Comparison of ENCODE assay signal across 20 cellular contexts in the genomic region with DNA sequence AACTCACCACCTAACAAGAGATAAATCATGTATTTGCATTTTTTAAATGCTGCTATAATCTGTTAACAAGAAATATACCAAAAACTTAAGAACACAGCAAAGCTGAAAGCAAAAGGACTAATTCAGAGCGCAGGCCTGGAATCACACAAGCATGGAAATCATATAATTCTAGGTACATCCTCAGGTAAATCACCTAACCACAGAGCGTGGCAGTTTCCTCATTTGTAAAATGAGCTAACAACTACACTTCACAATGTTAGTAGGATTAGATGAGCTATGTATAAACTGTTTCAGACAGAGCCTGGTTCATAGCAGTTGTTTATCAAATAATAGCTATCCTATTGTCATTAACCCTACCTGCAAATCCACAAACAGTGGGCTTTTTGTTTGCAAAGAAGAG.
"Had no signal": no experiment of that assay in that cellular context is flagged by ENCODE, and none has a peak within 500 bp of the region (broad histone marks: within the 10 kb centered on the region; RNA-seq: fewer than 3 reads in every experiment).

No MANE protein-coding gene starts in this region.

- H3K27ac ChIP-seq: heart right ventricle, right lobe of liver, skin epidermis, thoracic aorta, upper lobe of left lung had no signal

- H3K4me1 Mint-ChIP-seq: naive thymus-derived CD4-positive, alpha-beta T cell had no signal

- DNase-seq: activated CD4-positive, alpha-beta T cell treated with anti-CD3 and anti-CD28 coated beads for 4 hours; activated CD4-positive, alpha-beta T cell treated with anti-CD3 and anti-CD28 coated beads, Interleukin-2, amount 50 U/mL, for 48 hours; activated CD4-positive, CD25-positive, alpha-beta regulatory T cell; activated CD8-positive, alpha-beta memory T cell treated with anti-CD3 and anti-CD28 coated beads, Interleukin-2, amount 50 U/mL, for 48 hours; activated naive CD4-positive, alpha-beta T cell treated with anti-CD3 and anti-CD28 coated beads for 36 hours; activated T-cell treated with anti-CD3 and anti-CD28 coated beads, Interleukin-2, amount 50 U/mL, for 4 hours; cortex of kidney; heart right ventricle; left colon; mucosa of descending colon; naive thymus-derived CD4-positive, alpha-beta T cell; occipital lobe; posterior cingulate gyrus; right lobe of liver; stimulated activated CD4-positive, alpha-beta T cell treated with anti-CD3 and anti-CD28 coated beads, Interleukin-1b, Interleukin-23, amount 100 ng/mL, for 48 hours; T1000; upper lobe of left lung had no signal

- H3K9me3 Mint-ChIP-seq: activated naive CD4-positive, alpha-beta T cell treated with anti-CD3 and anti-CD28 coated beads for 36 hours; activated T-cell treated with anti-CD3 and anti-CD28 coated beads, Interleukin-2, amount 50 U/mL, for 4 hours; neural crest cell had no signal

- ATAC-seq: activated T-cell treated with anti-CD3 and anti-CD28 coated beads, Interleukin-2, amount 50 U/mL, for 4 hours; left colon; mucosa of descending colon; naive thymus-derived CD4-positive, alpha-beta T cell; right lobe of liver had no signal

- H3K36me3 ChIP-seq: heart right ventricle, right lobe of liver, thoracic aorta, upper lobe of left lung had no signal

- H3K4me3 Mint-ChIP-seq: activated naive CD4-positive, alpha-beta T cell treated with anti-CD3 and anti-CD28 coated beads for 36 hours; activated T-cell treated with anti-CD3 and anti-CD28 coated beads, Interleukin-2, amount 50 U/mL, for 4 hours; naive thymus-derived CD4-positive, alpha-beta T cell; neural crest cell had no signal

- H3K4me3 ChIP-seq: heart right ventricle, mucosa of descending colon, right lobe of liver, skin epidermis, thoracic aorta, upper lobe of left lung had no signal

- H3K9me3 ChIP-seq: heart right ventricle, mucosa of descending colon, right lobe of liver, thoracic aorta, upper lobe of left lung had no signal

- H3K27ac Mint-ChIP-seq: activated naive CD4-positive, alpha-beta T cell treated with anti-CD3 and anti-CD28 coated beads for 36 hours; naive thymus-derived CD4-positive, alpha-beta T cell had no signal

- H3K36me3 Mint-ChIP-seq: naive thymus-derived CD4-positive, alpha-beta T cell had no signal

- H3K4me1 ChIP-seq: right lobe of liver, upper lobe of left lung had no signal

- H3K27me3 ChIP-seq: heart right ventricle, right lobe of liver, upper lobe of left lung had no signal
